19 cellular contexts compared by ENCODE assay signal in the genomic region with DNA sequence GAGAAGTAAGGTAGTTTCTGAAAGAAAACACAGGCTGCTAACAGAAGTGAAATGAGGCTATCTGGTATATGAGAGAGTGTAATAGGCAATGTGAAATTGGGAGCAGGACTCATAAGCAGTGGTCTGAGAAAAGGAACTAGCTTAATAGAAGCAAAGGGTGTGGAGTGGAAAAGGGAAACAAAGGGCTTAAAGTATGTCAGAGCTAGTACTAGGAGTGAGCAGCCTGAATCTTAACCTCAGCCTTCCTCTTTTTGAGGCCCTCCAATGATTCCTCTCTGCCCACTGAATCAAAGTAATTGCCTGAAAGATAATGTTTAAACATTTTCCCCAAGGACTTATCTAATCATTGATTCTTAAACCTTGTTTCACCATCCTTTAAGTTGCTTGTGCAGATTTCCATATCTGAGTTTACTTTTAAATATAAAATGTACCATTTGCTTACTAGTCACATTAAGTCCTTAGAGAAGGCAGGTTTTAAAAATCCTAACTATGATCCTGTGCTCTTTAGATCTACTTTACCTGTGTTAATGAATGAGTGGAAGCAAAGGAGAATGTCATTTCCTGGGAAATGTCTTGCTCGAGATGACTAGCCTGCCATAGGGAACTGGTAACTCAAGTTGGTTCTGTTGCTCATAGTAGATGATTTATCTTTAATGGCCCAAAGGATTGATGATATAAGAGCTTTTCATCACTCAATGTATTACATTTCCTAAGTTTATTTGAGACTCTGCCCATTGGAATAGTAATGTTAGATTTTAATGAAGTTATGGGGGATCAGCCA.
A peak's percentile ranks its signal among the peaks of the same experiment; 100 is the strongest.
DNase-seq lines count a peak whose midpoint lies in the region; ATAC-seq, FAIRE-seq and TF ChIP-seq lines count a peak whose summit lies in the region.
"Had no signal": no experiment of that assay in that cellular context is flagged by ENCODE, and none has a peak within 500 bp of the region (broad histone marks: within the 10 kb centered on the region; RNA-seq: fewer than 3 reads in every experiment).

No MANE protein-coding gene starts in this region.

- H3K36me3 ChIP-seq in esophagus squamous epithelium (no peaks in the 10 kb centered on the region), heart left ventricle (no peaks in the 10 kb centered on the region), SJCRH30 (no peaks in the 10 kb centered on the region; the same call in 1 of the 2 replicates)
- H3K36me3 ChIP-seq: suprapubic skin had no signal

- DNase-seq in GM12891 (ENCODE audit: insufficient read length, low spot score) (no peak), NOMO-1 treated with dmso at 0.1 percent for 144 hours (lab: John Stamatoyannopoulos, UW; ENCODE audit: unreplicated experiment) (peak; percentile 75), esophagus squamous epithelium (lab: John Stamatoyannopoulos, UW) (no peak), pons (ENCODE audit: low spot score) (peak; percentile 40), heart left ventricle (no peak), SJCRH30 (no peak), AG08396 (ENCODE audit: low spot score) (no peak)
- DNase-seq: activated CD4-positive, CD25-positive, alpha-beta regulatory T cell; activated CD8-positive, alpha-beta T cell treated with anti-CD3 and anti-CD28 coated beads for 36 hours; activated T-cell treated with anti-CD3 and anti-CD28 coated beads, Interleukin-2, amount 50 U/mL, for 24 hours; COR-L47; endodermal cell; NCI-H1092 treated with DMSO at 0.1 percent for 48 hours; NCI-H524 treated with DMSO at 0.1 percent for 48 hours; SHP77 treated with DMSO at 0.1 percent for 48 hours; stimulated activated CD4-positive, alpha-beta T cell treated with anti-CD3 and anti-CD28 coated beads, Interleukin-12 subunit alpha, Interleukin-12 subunit beta, amount 100 ng/mL, for 4 hours; T-helper 2 cell had no signal

- no peak for TF ChIP-seq CTCF in esophagus squamous epithelium (IDR thresholded peaks at IDR 0.05)
- no peak for TF ChIP-seq CTCF in heart left ventricle (IDR thresholded peaks at IDR 0.05)

- H3K9me3 ChIP-seq in esophagus squamous epithelium, result no peaks in the 10 kb centered on the region
- no peaks in the 10 kb centered on the region for H3K9me3 ChIP-seq in heart left ventricle
- H3K9me3 ChIP-seq in SJCRH30 (replicated peaks), result no peaks in the 10 kb centered on the region
- H3K9me3 ChIP-seq: suprapubic skin had no signal

- ATAC-seq in heart left ventricle, result no peak
- ATAC-seq: activated CD8-positive, alpha-beta T cell treated with anti-CD3 and anti-CD28 coated beads for 36 hours; K562 had no signal

- H3K4me1 ChIP-seq in esophagus squamous epithelium (peaks cover 0 to 16% (median 0%) of the 10 kb centered on the region in 3 donors), heart left ventricle (peaks cover 0 to 7% (median 3%) of the 10 kb centered on the region in 12 donors), SJCRH30 (peaks cover 14% of the 10 kb centered on the region)

- no peak for FAIRE-seq in GM12891 (lab: Jason Lieb, UNC)
- FAIRE-seq: K562 had no signal

- WGBS in esophagus squamous epithelium, 2 donors, result 63% methylated on average over 1 of the region's 1 CpG
- WGBS in heart left ventricle, 4 donors, result 79 to 88% (median 82%) methylated on average over 1 of the region's 1 CpG

- TF ChIP-seq POLR2A in GM12891 (IDR thresholded peaks at IDR 0.05; ENCODE audit: low read depth, low read length), result no peak
- no peak for TF ChIP-seq POLR2A in esophagus squamous epithelium (IDR thresholded peaks at IDR 0.05)
- TF ChIP-seq POLR2A in heart left ventricle (IDR thresholded peaks at IDR 0.05), result no peak

- H3K27ac ChIP-seq in esophagus squamous epithelium, result peak overlapping the region in 3 of 4 donors; percentile 4 to 39 (median 12)
- H3K27ac ChIP-seq in heart left ventricle, result no peak overlapping the region
- H3K27ac ChIP-seq in SJCRH30, result no peak overlapping the region
- H3K27ac ChIP-seq: suprapubic skin had no signal

- H3K27me3 ChIP-seq in esophagus squamous epithelium (no peaks in the 10 kb centered on the region), heart left ventricle (peaks cover 0 to 3% (median 0%) of the 10 kb centered on the region in 9 donors), SJCRH30 (no peaks in the 10 kb centered on the region)
- H3K27me3 ChIP-seq: suprapubic skin had no signal

- intact Hi-C loops in esophagus squamous epithelium (cut with DNase I) (no loop called here), heart left ventricle (cut with DNase I) (no loop called here)

- no peak overlapping the region for H3K4me3 ChIP-seq in esophagus squamous epithelium
- H3K4me3 ChIP-seq in heart left ventricle, result no peak overlapping the region
- H3K4me3 ChIP-seq in SJCRH30, result no peak overlapping the region
- H3K4me3 ChIP-seq: K562, suprapubic skin had no signal

TF ChIP-seq in GM12891, 5 proteins besides CTCF, POLR2A, EP300 and RAD21:
- TF ChIP-seq SPI1 (IDR thresholded peaks at IDR 0.05; ENCODE audit: low read depth, low read length), result 0 out of 2 replicates have a peak, but pooled peaks have one; percentile 25
- TF ChIP-seq POLR2AphosphoS5 (IDR thresholded peaks at IDR 0.05; ENCODE audit: low read depth, low read length), result no peak

Comparison
In these comparisons a context has a peak if more than half of its experiments do, and no peak if none do; other contexts are left out.
1. DNase-seq: peak in NOMO-1 treated with dmso at 0.1 percent for 144 hours (single experiment) and pons (single experiment); none in GM12891 (single experiment), esophagus squamous epithelium (single experiment), heart left ventricle (0 of 5), SJCRH30 (0 of 2) and AG08396 (single experiment).
2. H3K27ac ChIP-seq: peak in esophagus squamous epithelium (3 of 4); none in heart left ventricle (0 of 12) and SJCRH30 (single experiment).